9 cellular contexts compared by ENCODE assay signal in genomic region chr19:45591004-45591637, GRCh38. TPM values are rescaled to one million over a fixed set of nuclear protein-coding genes. Genes with fewer than 3 reads are reported as not detected.
DNase-seq lines count a peak whose midpoint lies in the region; ATAC-seq and TF ChIP-seq lines count a peak whose summit lies in the region.
"Had no signal": no experiment of that assay in that cellular context is flagged by ENCODE, and none has a peak within 500 bp of the region (broad histone marks: within the 10 kb centered on the region; RNA-seq: fewer than 3 reads in every experiment).

No MANE protein-coding gene starts in this region.

- H3K9me2 ChIP-seq in OCI-LY7 (ENCODE audit: insufficient read depth, low read length) = no peaks in the 10 kb centered on the region

- intact Hi-C loops in OCI-LY7 (cut with micrococcal nuclease; ENCODE audit: unreplicated experiment) = no loop called here

- H3K9ac ChIP-seq in mesenchymal stem cell (ENCODE audit: low read length) = no peak overlapping the region

- in situ Hi-C loops in astrocyte of the cerebellum (cut with HindIII; ENCODE audit: low sequenced_read_pairs) = no loop called here

- no peak for ATAC-seq in omental fat pad (ENCODE audit: low FRiP score)

- no peak overlapping the region for H3K14ac ChIP-seq in mesenchymal stem cell (ENCODE audit: low read length in 2 of 2)

- no peaks in the 10 kb centered on the region for H4K20me1 ChIP-seq in OCI-LY7 (ENCODE audit: insufficient read depth, low read length)

- DNase-seq in NCI-H345 (lab: John Stamatoyannopoulos, UW) = peak; percentile 14
- DNase-seq in NCI-H345 treated with DMSO at 0.1 percent for 48 hours (lab: John Stamatoyannopoulos, UW; ENCODE audit: unreplicated experiment) = no peak
- DNase-seq in OCI-LY7 (ENCODE audit: low spot score) = peak; percentile 57
- DNase-seq in astrocyte of the cerebellum (ENCODE audit: low read depth) = no peak
- no peak for DNase-seq in mesenchymal stem cell
- no peak for DNase-seq in mesenteric fat pad (ENCODE audit: low spot score)
- DNase-seq in omental fat pad (ENCODE audit: low spot score) = no peak
- DNase-seq in NCI-H2081 (lab: John Stamatoyannopoulos, UW) = no peak

- no peak overlapping the region for H2BK120ac ChIP-seq in mesenchymal stem cell (ENCODE audit: low read depth, low read length)

- H2AFZ ChIP-seq in OCI-LY7 (ENCODE audit: low read length) = no peak overlapping the region
- no peak overlapping the region for H2AFZ ChIP-seq in mesenchymal stem cell (ENCODE audit: low read depth, low read length)

- POLR2A ChIA-PET in OCI-LY7 (lab: Charles Lee) = interaction anchor here (0.6 kb wide), 1 partner anchor 239 kb away, joined by 3 read pairs; no protein-coding TSS in a partner anchor

- peak overlapping the region; percentile 36 for H4K8ac ChIP-seq in mesenchymal stem cell (ENCODE audit: low read length)

- H4K91ac ChIP-seq in mesenchymal stem cell (ENCODE audit: low read length) = no peak overlapping the region

- H2BK5ac ChIP-seq in mesenchymal stem cell (ENCODE audit: low read depth, low read length, poor library complexity, severe bottlenecking) = no peak overlapping the region

- peak overlapping the region in 1 of 2 experiments; percentile 70 for H3K23ac ChIP-seq in mesenchymal stem cell (ENCODE audit: low read length in 2 of 2)

- H3K27ac ChIP-seq in OCI-LY7 (ENCODE audit: low read depth, low read length, poor library complexity, severe bottlenecking) (no peak overlapping the region), mesenchymal stem cell (ENCODE audit: low read length, poor library complexity, severe bottlenecking) (no peak overlapping the region)

- no peak overlapping the region for H2AK5ac ChIP-seq in mesenchymal stem cell (ENCODE audit: low read length, severe bottlenecking)

- H2BK15ac ChIP-seq in mesenchymal stem cell (ENCODE audit: low read depth, poor library complexity, severe bottlenecking) = no peak overlapping the region

- no peak overlapping the region for H3K4me3 ChIP-seq in OCI-LY7 (ENCODE audit: low read depth, low read length, poor library complexity, severe bottlenecking)
- no peak overlapping the region for H3K4me3 ChIP-seq in astrocyte of the cerebellum (ENCODE audit: low read depth, low read length)
- no peak overlapping the region for H3K4me3 ChIP-seq in mesenchymal stem cell (ENCODE audit: insufficient read depth in 1 of 2, low read depth in 1 of 2, low read length in 2 of 2)

- H2BK12ac ChIP-seq in mesenchymal stem cell (ENCODE audit: low read length in 2 of 2) = no peak overlapping the region

- H3K18ac ChIP-seq in mesenchymal stem cell (ENCODE audit: low read depth in 1 of 2, low read length in 2 of 2) = no peak overlapping the region

- peaks cover 22 to 33% of the 10 kb centered on the region in 2 experiments for H3K27me3 ChIP-seq in mesenchymal stem cell (ENCODE audit: control insufficient read depth in 1 of 2, insufficient read depth in 1 of 2, low read length in 2 of 2)

- no TSS peak for BruUV-seq in OCI-LY7 (replicated peaks; lab: Mats Ljungman, UMichigan)

- no peak overlapping the region for H3K4ac ChIP-seq in mesenchymal stem cell (ENCODE audit: low read depth in 1 of 2, low read length in 2 of 2)

- H3K79me1 ChIP-seq in mesenchymal stem cell (replicated peaks; ENCODE audit: low read length, poor library complexity, severe bottlenecking) = no peaks in the 10 kb centered on the region

- CTCF ChIA-PET in OCI-LY7 (lab: Charles Lee; ENCODE audit: unreplicated experiment) = no interaction called here

- H3K36me3 ChIP-seq in OCI-LY7 (ENCODE audit: insufficient read depth, low read length) (no peaks in the 10 kb centered on the region), mesenchymal stem cell (ENCODE audit: control insufficient read depth in 1 of 2, insufficient read depth in 2 of 2, low read depth in 1 of 2, low read length in 2 of 2) (peaks cover 0 to 5% of the 10 kb centered on the region in 2 experiments)

- no peak overlapping the region for H3K4me2 ChIP-seq in OCI-LY7 (ENCODE audit: low read length)
- H3K4me2 ChIP-seq in mesenchymal stem cell (ENCODE audit: low read length, poor library complexity, severe bottlenecking) = no peak overlapping the region

- TF ChIP-seq CTCF in OCI-LY7 (conservative IDR thresholded peaks at IDR 0.05; ENCODE audit: low read length) (peak; percentile 71), astrocyte of the cerebellum (IDR thresholded peaks at IDR 0.05; ENCODE audit: low read depth, low read length, missing control alignments) (peak; percentile 20), omental fat pad (IDR thresholded peaks at IDR 0.05) (no peak)

- no peaks in the 10 kb centered on the region for H3K79me2 ChIP-seq in OCI-LY7 (ENCODE audit: insufficient read depth, low read depth, low read length)

- no peaks in the 10 kb centered on the region for H3K9me3 ChIP-seq in OCI-LY7 (ENCODE audit: low read length)
- H3K9me3 ChIP-seq in mesenchymal stem cell (ENCODE audit: control insufficient read depth, low read length) = no peaks in the 10 kb centered on the region

- 52% methylated on average over 44 of the region's 48 CpGs for WGBS in mesenchymal stem cell

- H3K4me1 ChIP-seq in OCI-LY7 (ENCODE audit: insufficient read depth, low read length, poor library complexity, severe bottlenecking) = no peaks in the 10 kb centered on the region
- peaks cover 3% of the 10 kb centered on the region for H3K4me1 ChIP-seq in mesenchymal stem cell (ENCODE audit: control insufficient read depth, insufficient read depth, low read depth, low read length)

RNA-seq across cellular contexts. Expression of gene OPA3, which starts 6.5 kb away (rescaled TPM):
- total RNA-seq in OCI-LY7 (2014; rRNA removed; shearing (Covaris generic)) = 4.4 and 5.8 TPM in 2 replicates
- total RNA-seq in OCI-LY7 (2022) (10.6 and 12.0 TPM in 2 replicates), mesenteric fat pad (12.5 TPM), omental fat pad (10 to 100 TPM in 2 of 4 donors, 1 to 10 TPM in 2; 6.3 to 15.5 (median 11.1) TPM)
- polyA plus RNA-seq in mesenchymal stem cell (2013, experiment 1 of 2) = 13.4 TPM
- 13.7 TPM for polyA plus RNA-seq in mesenchymal stem cell (2013, experiment 2 of 2)

RNA-seq across cellular contexts. Expression of gene GPR4, which starts 10.9 kb away (rescaled TPM):
- 0.38 TPM in 1 of 2 replicates, not detected in the other for total RNA-seq in OCI-LY7 (2014; rRNA removed; shearing (Covaris generic))
- total RNA-seq in OCI-LY7 (2022) (not detected in 2 replicates), mesenteric fat pad (32.7 TPM), omental fat pad (10 to 100 TPM in 3 of 4 donors, 1 to 10 TPM in 1; 6.0 to 29.4 (median 12.0) TPM)
- 0.73 TPM for polyA plus RNA-seq in mesenchymal stem cell (2013, experiment 1 of 2)
- 0.77 TPM for polyA plus RNA-seq in mesenchymal stem cell (2013, experiment 2 of 2)
- total RNA-seq: CD4-positive, alpha-beta memory T cell had no signal
- polyA plus RNA-seq: CD4-positive, alpha-beta memory T cell had no signal

RNA-seq across cellular contexts. Expression of gene EML2, which starts 48.1 kb away (rescaled TPM):
- 23.6 and 26.1 TPM in 2 replicates for total RNA-seq in OCI-LY7 (2014; rRNA removed; shearing (Covaris generic))
- total RNA-seq in OCI-LY7 (2022) = 47.5 and 52.5 TPM in 2 replicates
- 13.5 TPM for polyA plus RNA-seq in mesenchymal stem cell (2013, experiment 1 of 2)
- polyA plus RNA-seq in mesenchymal stem cell (2013, experiment 2 of 2) = 13.8 TPM
- 33.6 TPM for total RNA-seq in mesenteric fat pad
- total RNA-seq in omental fat pad = 10 to 100 TPM; 18.0 to 22.4 (median 19.9) TPM

Comparison
In these comparisons a context has a peak if more than half of its experiments do, and no peak if none do; other contexts are left out.
1. DNase-seq: peak in NCI-H345 (single experiment) and OCI-LY7 (single experiment); none in NCI-H345 treated with DMSO at 0.1 percent for 48 hours (single experiment), astrocyte of the cerebellum (single experiment), mesenchymal stem cell (single experiment), mesenteric fat pad (single experiment), omental fat pad (single experiment) and NCI-H2081 (0 of 2).
2. CTCF ChIP-seq: peak in OCI-LY7 (single experiment) and astrocyte of the cerebellum (single experiment); none in omental fat pad (0 of 3).
3. RNA of gene GPR4, which starts 10.9 kb away (total RNA-seq): 32.7 TPM in mesenteric fat pad (single experiment) and 6.0 to 29.4 TPM in omental fat pad; 0.38 TPM in OCI-LY7; every median in the first group is over 4 times any median in the second.